In genomic region chr11:119380160-119380815, GRCh38 we compare ENCODE assay signal across 12 cellular contexts. TPM values are rescaled to one million over a fixed set of nuclear protein-coding genes. Genes with fewer than 3 reads are reported as not detected.
DNase-seq lines count a peak whose midpoint lies in the region; ATAC-seq and TF ChIP-seq lines count a peak whose summit lies in the region.
"Had no signal": no experiment of that assay in that cellular context is flagged by ENCODE, and none has a peak within 500 bp of the region (broad histone marks: within the 10 kb centered on the region; RNA-seq: fewer than 3 reads in every experiment).

No MANE protein-coding gene starts in this region.

- H3K9me1 ChIP-seq in IMR-90 (ENCODE audit: insufficient read depth, low read length) = no peaks in the 10 kb centered on the region; the same call in 1 of the 2 replicates

- CTCF ChIA-PET in CD4-positive, alpha-beta T cell (lab: Charles Lee) = interaction anchor here (0.7 to 7.6 kb wide), 7 partner anchors 9 to 95 kb away, joined by 3 to 66 read pairs (median 4); no protein-coding TSS in a partner anchor
- CTCF ChIA-PET in IMR-90 (lab: Yijun Ruan, JAX) = interaction anchor here (1.1 to 3.2 kb wide), 4 partner anchors 11 to 349 kb away, joined by 3 to 23 read pairs (median 4); partner anchors contain the start of gene NECTIN1

- WGBS in IMR-90 (ENCODE audit: extremely low coverage in 2 of 2, insufficient read length in 1 of 2), 2 experiments = 95% methylated on average over 7 of the region's 13 CpGs; no CpG with 5 or more reads in 1 of the 2 experiments
- WGBS in endodermal cell (ENCODE audit: insufficient coverage in 1 of 2, insufficient read length in 1 of 2), 2 experiments = 79 to 81% methylated on average over 10 to 13 of the region's 13 CpGs
- WGBS in neuronal stem cell (ENCODE audit: extremely low coverage in 2 of 2, insufficient read length in 2 of 2, insufficient replicate concordance in 1 of 2), 2 donors = no CpG with 5 or more reads among the region's 13 CpGs

- H3K9ac ChIP-seq in IMR-90 (ENCODE audit: low read depth, low read length) (no peak overlapping the region), endodermal cell (ENCODE audit: extremely low read depth, low read length, poor library complexity, severe bottlenecking) (peak overlapping the region; percentile 73), neuronal stem cell (ENCODE audit: low read depth, low read length, poor library complexity) (no peak overlapping the region)

- peak overlapping the region; percentile 36 for H3K4me3 Mint-ChIP-seq in CD4-positive, alpha-beta T cell
- H3K4me3 Mint-ChIP-seq in endodermal cell (no peak overlapping the region), nephron progenitor cell (no peak overlapping the region)
- H3K4me3 Mint-ChIP-seq: CD14-positive monocyte had no signal

- no peak for TF ChIP-seq CTCF in CD4-positive, alpha-beta T cell (IDR thresholded peaks at IDR 0.05)
- TF ChIP-seq CTCF in IMR-90 (conservative IDR thresholded peaks at IDR 0.05; ENCODE audit: low read depth, low read length) = no peak
- TF ChIP-seq CTCF in endodermal cell (conservative IDR thresholded peaks at IDR 0.05) = no peak
- TF ChIP-seq CTCF in nephron progenitor cell (IDR thresholded peaks at IDR 0.05) = no peak

- TF ChIP-seq POLR2A in IMR-90 (IDR thresholded peaks at IDR 0.05; ENCODE audit: low read depth, low read length) = no peak

- in situ Hi-C loops in IMR-90 (cut with MboI; ENCODE audit: low sequenced_read_pairs) = no loop called here

- no peak overlapping the region for H2BK15ac ChIP-seq in IMR-90 (ENCODE audit: low read depth, low read length)
- H2BK15ac ChIP-seq in neuronal stem cell (ENCODE audit: low read length) = no peak overlapping the region

- no peaks in the 10 kb centered on the region for H4K20me1 ChIP-seq in IMR-90 (ENCODE audit: insufficient read depth, low read length)

- dilution Hi-C loops in IMR-90 (cut with HindIII; ENCODE audit: low sequenced_read_pairs, unreplicated experiment) = no loop called here

- H4K91ac ChIP-seq in IMR-90 (ENCODE audit: insufficient read depth, low read depth, low read length) (no peak overlapping the region), neuronal stem cell (ENCODE audit: low read depth, low read length, poor library complexity) (no peak overlapping the region)

- H2BK20ac ChIP-seq in IMR-90 (ENCODE audit: low read depth, low read length) = no peak overlapping the region

- ATAC-seq in CD4-positive, alpha-beta T cell (ENCODE audit: poor library complexity) = no peak
- no peak for ATAC-seq in IMR-90 (ENCODE audit: low read depth)
- no peak for ATAC-seq in activated CD4-positive, CD25-positive, alpha-beta regulatory T cell treated with anti-CD3 and anti-CD28 coated beads, Interleukin-2, amount 50 U/mL, for 24 hours
- ATAC-seq: naive thymus-derived CD4-positive, alpha-beta T cell had no signal

- no peaks in the 10 kb centered on the region for H3K27me3 ChIP-seq in CD4-positive, alpha-beta T cell (ENCODE audit: control insufficient read depth, insufficient read depth, low read length)
- H3K27me3 ChIP-seq in IMR-90 (ENCODE audit: control insufficient read depth, insufficient read depth, low read length) (peaks cover 15% of the 10 kb centered on the region), endodermal cell (ENCODE audit: control insufficient read depth, insufficient read depth, low read length, poor library complexity, severe bottlenecking) (no peaks in the 10 kb centered on the region), neuronal stem cell (ENCODE audit: control insufficient read depth in 3 of 3, insufficient read depth in 3 of 3, low read depth in 1 of 3, low read length in 3 of 3) (peaks cover 0 to 49% (median 4%) of the 10 kb centered on the region in 3 experiments)

- H3K79me1 ChIP-seq in IMR-90 (ENCODE audit: low read depth in 1 of 2, low read length in 2 of 2) (no peaks in the 10 kb centered on the region), neuronal stem cell (ENCODE audit: low read depth, low read length) (no peaks in the 10 kb centered on the region)

- H3K36me3 ChIP-seq in IMR-90 (ENCODE audit: control insufficient read depth, insufficient read depth, low read length) (no peaks in the 10 kb centered on the region), endodermal cell (ENCODE audit: control insufficient read depth, insufficient read depth, low read length) (peaks cover 5% of the 10 kb centered on the region), neuronal stem cell (replicated peaks in 1 of 2; ENCODE audit: control insufficient read depth in 2 of 2, insufficient read depth in 2 of 2, low read length in 2 of 2) (no peaks in the 10 kb centered on the region)

- H3K9me3 Mint-ChIP-seq in CD4-positive, alpha-beta T cell = no peaks in the 10 kb centered on the region
- no peaks in the 10 kb centered on the region for H3K9me3 Mint-ChIP-seq in endodermal cell
- no peaks in the 10 kb centered on the region for H3K9me3 Mint-ChIP-seq in nephron progenitor cell

- no peak overlapping the region for H2BK5ac ChIP-seq in IMR-90 (ENCODE audit: low read depth, low read length, poor library complexity, severe bottlenecking)
- no peak overlapping the region for H2BK5ac ChIP-seq in neuronal stem cell (ENCODE audit: low read length)

- H3K4me3 ChIP-seq in IMR-90 (ENCODE audit: insufficient read depth, low read depth, low read length) = no peak overlapping the region
- peak overlapping the region; percentile 83 for H3K4me3 ChIP-seq in endodermal cell (ENCODE audit: low read length)
- H3K4me3 ChIP-seq in neuronal stem cell (ENCODE audit: low read length in 2 of 2) = peak overlapping the region in 1 of 2 donors; percentile 4

- H3K23ac ChIP-seq in IMR-90 (ENCODE audit: low read depth, low read length) (no peak overlapping the region), neuronal stem cell (ENCODE audit: low read depth, low read length, poor library complexity) (no peak overlapping the region)

- no peaks in the 10 kb centered on the region for H3K9me3 ChIP-seq in CD4-positive, alpha-beta T cell (ENCODE audit: control insufficient read depth, low read length)
- no peaks in the 10 kb centered on the region for H3K9me3 ChIP-seq in IMR-90 (ENCODE audit: control insufficient read depth, insufficient read depth, low read length)
- no peaks in the 10 kb centered on the region for H3K9me3 ChIP-seq in endodermal cell (ENCODE audit: control insufficient read depth, low read length)
- no peaks in the 10 kb centered on the region for H3K9me3 ChIP-seq in neuronal stem cell (replicated peaks in 1 of 2; ENCODE audit: control insufficient read depth in 2 of 2, insufficient read depth in 1 of 2, low read depth in 1 of 2, low read length in 2 of 2)

- H3K4ac ChIP-seq in IMR-90 (ENCODE audit: low read depth, low read length) = no peak overlapping the region
- no peak overlapping the region for H3K4ac ChIP-seq in neuronal stem cell (ENCODE audit: low read length)

- H3K27ac Mint-ChIP-seq in CD4-positive, alpha-beta T cell = no peak overlapping the region
- peak overlapping the region; percentile 24 for H3K27ac Mint-ChIP-seq in endodermal cell
- no peak overlapping the region for H3K27ac Mint-ChIP-seq in nephron progenitor cell

- POLR2A ChIA-PET in CD4-positive, alpha-beta T cell (lab: Charles Lee) = no interaction called here
- POLR2A ChIA-PET in IMR-90 (lab: Charles Lee; ENCODE audit: unreplicated experiment) = no interaction called here

- peak overlapping the region; percentile 98 for H2AFZ ChIP-seq in IMR-90 (replicated peaks; ENCODE audit: low read length, poor library complexity)
- H2AFZ ChIP-seq in neuronal stem cell (ENCODE audit: low read length) = peak overlapping the region; percentile 92

- no peak overlapping the region for H2BK12ac ChIP-seq in neuronal stem cell (ENCODE audit: low read length)

- no peaks in the 10 kb centered on the region for H3K4me1 Mint-ChIP-seq in CD4-positive, alpha-beta T cell (ENCODE audit: low read depth)
- H3K4me1 Mint-ChIP-seq in endodermal cell (peaks cover 44% of the 10 kb centered on the region), nephron progenitor cell (peaks cover 27% of the 10 kb centered on the region)
- H3K4me1 Mint-ChIP-seq: CD14-positive monocyte had no signal

- H3K56ac ChIP-seq in IMR-90 (ENCODE audit: extremely low read depth, insufficient read depth, low read length) = no peak overlapping the region

- H4K5ac ChIP-seq in IMR-90 (ENCODE audit: low read depth, low read length) = no peak overlapping the region

- intact Hi-C loops in CD4-positive, alpha-beta T cell (cut with DNase I, micrococcal nuclease) = loop anchor here in 1 of 2 experiments (10.0 kb wide), 1 partner anchor 345 kb away; the partner anchor contains the start of gene NECTIN1
- intact Hi-C loops in IMR-90 (cut with micrococcal nuclease) = loop anchor here (2.0 kb wide), 1 partner anchor 43 kb away; the partner anchor contains the start of gene THY1

- no peak overlapping the region for H3K14ac ChIP-seq in IMR-90 (replicated peaks; ENCODE audit: low read depth, low read length)
- H3K14ac ChIP-seq in neuronal stem cell (ENCODE audit: low read length) = no peak overlapping the region

- DNase-seq in CD4-positive, alpha-beta T cell = no peak
- DNase-seq in IMR-90 = no peak
- no peak for DNase-seq in endodermal cell
- DNase-seq in neuronal stem cell (ENCODE audit: low spot score) = no peak
- DNase-seq in nephron progenitor cell = no peak
- no peak for DNase-seq in NCI-H2171 (lab: John Stamatoyannopoulos, UW)
- DNase-seq in DMS153 treated with DMSO at 0.1 percent for 48 hours (lab: John Stamatoyannopoulos, UW; ENCODE audit: unreplicated experiment) = no peak
- DNase-seq: activated T-cell treated with anti-CD3 and anti-CD28 coated beads for 4 hours had no signal

- no peak for TF ChIP-seq RAD21 in IMR-90 (IDR thresholded peaks at IDR 0.05; ENCODE audit: low read length)

- BruUV-seq in IMR-90 (replicated peaks; lab: Mats Ljungman, UMichigan) = no TSS peak

- no peak overlapping the region for H3K27ac ChIP-seq in CD4-positive, alpha-beta T cell (ENCODE audit: low read depth, low read length)
- no peak overlapping the region for H3K27ac ChIP-seq in IMR-90 (ENCODE audit: insufficient read depth, low read length)
- H3K27ac ChIP-seq in endodermal cell (ENCODE audit: low read depth, low read length) = no peak overlapping the region
- no peak overlapping the region for H3K27ac ChIP-seq in neuronal stem cell (replicated peaks; ENCODE audit: low read length)

- no peaks in the 10 kb centered on the region for H3K27me3 Mint-ChIP-seq in CD4-positive, alpha-beta T cell
- no peaks in the 10 kb centered on the region for H3K27me3 Mint-ChIP-seq in endodermal cell (ENCODE audit: insufficient read depth)
- H3K27me3 Mint-ChIP-seq in nephron progenitor cell (ENCODE audit: low read depth, poor library complexity) = peaks cover 15% of the 10 kb centered on the region

- H2AK9ac ChIP-seq in IMR-90 (replicated peaks; ENCODE audit: low read depth, low read length, poor library complexity) = no peak overlapping the region

- peaks cover 19% of the 10 kb centered on the region for H3K4me1 ChIP-seq in IMR-90 (ENCODE audit: control insufficient read depth, insufficient read depth, low read length)
- peaks cover 38% of the 10 kb centered on the region for H3K4me1 ChIP-seq in endodermal cell (ENCODE audit: control insufficient read depth, insufficient read depth, low read length)
- peaks cover 25 to 40% of the 10 kb centered on the region in 2 donors for H3K4me1 ChIP-seq in neuronal stem cell (ENCODE audit: control insufficient read depth in 2 of 2, insufficient read depth in 1 of 2, low read depth in 1 of 2, low read length in 2 of 2)

- H3K18ac ChIP-seq in IMR-90 (ENCODE audit: low read depth, low read length) = no peak overlapping the region
- peak overlapping the region; percentile 25 for H3K18ac ChIP-seq in neuronal stem cell (ENCODE audit: low read length)

- no peaks in the 10 kb centered on the region for H3K36me3 Mint-ChIP-seq in CD4-positive, alpha-beta T cell (ENCODE audit: low read depth)
- H3K36me3 Mint-ChIP-seq in endodermal cell (ENCODE audit: low read depth) = no peaks in the 10 kb centered on the region
- no peaks in the 10 kb centered on the region for H3K36me3 Mint-ChIP-seq in nephron progenitor cell (ENCODE audit: low read depth)
- H3K36me3 Mint-ChIP-seq: CD14-positive monocyte; naive thymus-derived CD4-positive, alpha-beta T cell had no signal

- peak overlapping the region; percentile 83; the same call in 1 of the 2 replicates for H3K4me2 ChIP-seq in IMR-90 (ENCODE audit: low read depth, low read length)
- H3K4me2 ChIP-seq in neuronal stem cell (ENCODE audit: insufficient read depth, low read length, poor library complexity, severe bottlenecking) = no peak overlapping the region

- H4K8ac ChIP-seq in IMR-90 (ENCODE audit: low read depth in 2 of 2, low read length in 2 of 2) (no peak overlapping the region), neuronal stem cell (ENCODE audit: low read depth, low read length) (no peak overlapping the region)

- no peak overlapping the region for H2BK120ac ChIP-seq in IMR-90 (ENCODE audit: low read depth, low read length)
- H2BK120ac ChIP-seq in neuronal stem cell (ENCODE audit: low read depth, low read length) = no peak overlapping the region

- H2AK5ac ChIP-seq in IMR-90 (ENCODE audit: low read depth, low read length) (no peak overlapping the region; the same call in 1 of the 2 replicates), neuronal stem cell (ENCODE audit: low read depth, low read length) (peak overlapping the region; percentile 53)

RNA-seq across cellular contexts. Expression of gene USP2, which starts 1.2 kb away (rescaled TPM):
- 1 to 10 TPM; 2.0 to 2.6 TPM for total RNA-seq in CD4-positive, alpha-beta T cell
- total RNA-seq in IMR-90 (2012; rRNA removed) = under 0.01 and 0.18 TPM in 2 replicates
- polyA plus RNA-seq in IMR-90 (2012; rRNA removed) = 0.63 and 0.79 TPM in 2 replicates
- 0.25 and 0.74 TPM in 2 replicates for polyA plus RNA-seq in IMR-90 (2012; cell fraction: cytosol; rRNA removed)
- polyA plus RNA-seq in IMR-90 (2012; cell fraction: nucleus; rRNA removed; ENCODE audit: low replicate concordance) = 1.8 and 3.1 TPM in 2 replicates
- 10 to 100 TPM; 17.8 to 21.1 TPM for total RNA-seq in endodermal cell
- polyA plus RNA-seq in endodermal cell (2013, experiment 1 of 2) = 5.7 TPM
- 7.9 TPM for polyA plus RNA-seq in endodermal cell (2013, experiment 2 of 2)
- polyA plus RNA-seq in neuronal stem cell (2013, experiment 1 of 2) = 4.2 TPM
- polyA plus RNA-seq in neuronal stem cell (2013, experiment 2 of 2) = 4.4 TPM
- polyA plus RNA-seq: CD14-positive monocyte had no signal

RNA-seq across cellular contexts. Expression of gene MFRP, which starts 33.8 kb away (rescaled TPM):
- total RNA-seq in CD4-positive, alpha-beta T cell = not detected
- total RNA-seq in IMR-90 (2012; rRNA removed) (not detected in 2 replicates), endodermal cell (not detected)
- not detected in 2 replicates for polyA plus RNA-seq in IMR-90 (2012; rRNA removed)
- 0.02 and 0.05 TPM in 2 replicates for polyA plus RNA-seq in IMR-90 (2012; cell fraction: cytosol; rRNA removed)
- polyA plus RNA-seq in IMR-90 (2012; cell fraction: nucleus; rRNA removed; ENCODE audit: low replicate concordance) = not detected in 2 replicates
- not detected for polyA plus RNA-seq in endodermal cell (2013, experiment 1 of 2)
- not detected for polyA plus RNA-seq in endodermal cell (2013, experiment 2 of 2)
- not detected for polyA plus RNA-seq in neuronal stem cell (2013, experiment 1 of 2)
- polyA plus RNA-seq in neuronal stem cell (2013, experiment 2 of 2) = not detected
- total RNA-seq: H4; naive thymus-derived CD4-positive, alpha-beta T cell had no signal
- polyA plus RNA-seq: CD14-positive monocyte; naive thymus-derived CD4-positive, alpha-beta T cell had no signal

RNA-seq across cellular contexts. Expression of gene C1QTNF5, which starts 39.6 kb away (rescaled TPM):
- not detected for total RNA-seq in CD4-positive, alpha-beta T cell
- total RNA-seq in IMR-90 (2012; rRNA removed) (1.9 and 2.0 TPM in 2 replicates), endodermal cell (under 1 TPM; 0.62 to 0.66 TPM)
- polyA plus RNA-seq in IMR-90 (2012; rRNA removed) = 5.4 and 5.8 TPM in 2 replicates
- 5.1 and 9.5 TPM in 2 replicates for polyA plus RNA-seq in IMR-90 (2012; cell fraction: cytosol; rRNA removed)
- polyA plus RNA-seq in IMR-90 (2012; cell fraction: nucleus; rRNA removed; ENCODE audit: low replicate concordance) = 5.6 and 7.4 TPM in 2 replicates
- polyA plus RNA-seq in endodermal cell (2013, experiment 1 of 2) = 5.5 TPM
- polyA plus RNA-seq in endodermal cell (2013, experiment 2 of 2) = 4.8 TPM
- polyA plus RNA-seq in neuronal stem cell (2013, experiment 1 of 2) = 3.1 TPM
- polyA plus RNA-seq in neuronal stem cell (2013, experiment 2 of 2) = 3.3 TPM
- total RNA-seq: H4; naive thymus-derived CD4-positive, alpha-beta T cell had no signal
- polyA plus RNA-seq: CD14-positive monocyte; naive thymus-derived CD4-positive, alpha-beta T cell had no signal

RNA-seq across cellular contexts. Expression of gene THY1, which starts 42.7 kb away (rescaled TPM):
- not detected for total RNA-seq in CD4-positive, alpha-beta T cell
- total RNA-seq in IMR-90 (2012; rRNA removed) (703 and 816 TPM in 2 replicates), endodermal cell (10 to 100 TPM; 19.3 to 36.1 TPM)
- 1,657 and 2,603 TPM in 2 replicates for polyA plus RNA-seq in IMR-90 (2012; rRNA removed)
- 329 and 2,274 TPM in 2 replicates for polyA plus RNA-seq in IMR-90 (2012; cell fraction: cytosol; rRNA removed)
- polyA plus RNA-seq in IMR-90 (2012; cell fraction: nucleus; rRNA removed; ENCODE audit: low replicate concordance) = 846 and 954 TPM in 2 replicates
- 56.3 TPM for polyA plus RNA-seq in endodermal cell (2013, experiment 1 of 2)
- 53.9 TPM for polyA plus RNA-seq in endodermal cell (2013, experiment 2 of 2)
- polyA plus RNA-seq in neuronal stem cell (2013, experiment 1 of 2) = 85.1 TPM
- 84.3 TPM for polyA plus RNA-seq in neuronal stem cell (2013, experiment 2 of 2)
- polyA plus RNA-seq: CD14-positive monocyte; naive thymus-derived CD4-positive, alpha-beta T cell had no signal

RNA-seq across cellular contexts. Expression of gene RNF26, which starts 46.0 kb away (rescaled TPM):
- total RNA-seq in CD4-positive, alpha-beta T cell = 10 to 100 TPM; 18.3 to 20.5 TPM
- total RNA-seq in IMR-90 (2012; rRNA removed) (3.4 and 3.6 TPM in 2 replicates), endodermal cell (10 to 100 TPM; 51.8 to 76.3 TPM)
- polyA plus RNA-seq in IMR-90 (2012; rRNA removed) = 36.7 and 38.1 TPM in 2 replicates
- 34.0 and 44.0 TPM in 2 replicates for polyA plus RNA-seq in IMR-90 (2012; cell fraction: cytosol; rRNA removed)
- 7.8 and 14.3 TPM in 2 replicates for polyA plus RNA-seq in IMR-90 (2012; cell fraction: nucleus; rRNA removed; ENCODE audit: low replicate concordance)
- 65.6 TPM for polyA plus RNA-seq in endodermal cell (2013, experiment 1 of 2)
- 64.4 TPM for polyA plus RNA-seq in endodermal cell (2013, experiment 2 of 2)
- polyA plus RNA-seq in neuronal stem cell (2013, experiment 1 of 2) = 79.3 TPM
- 79.8 TPM for polyA plus RNA-seq in neuronal stem cell (2013, experiment 2 of 2)

Comparison
In these comparisons a context has a peak if more than half of its experiments do, and no peak if none do; other contexts are left out.
1. RNA of gene USP2, which starts 1.2 kb away (total RNA-seq): 17.8 to 21.1 TPM in endodermal cell; 2.0 to 2.6 TPM in CD4-positive, alpha-beta T cell and under 0.01 to 0.18 TPM in IMR-90; every median in the first group is over 4 times any median in the second.